ENCODE assay signal across 8 cellular contexts in the genomic region with DNA sequence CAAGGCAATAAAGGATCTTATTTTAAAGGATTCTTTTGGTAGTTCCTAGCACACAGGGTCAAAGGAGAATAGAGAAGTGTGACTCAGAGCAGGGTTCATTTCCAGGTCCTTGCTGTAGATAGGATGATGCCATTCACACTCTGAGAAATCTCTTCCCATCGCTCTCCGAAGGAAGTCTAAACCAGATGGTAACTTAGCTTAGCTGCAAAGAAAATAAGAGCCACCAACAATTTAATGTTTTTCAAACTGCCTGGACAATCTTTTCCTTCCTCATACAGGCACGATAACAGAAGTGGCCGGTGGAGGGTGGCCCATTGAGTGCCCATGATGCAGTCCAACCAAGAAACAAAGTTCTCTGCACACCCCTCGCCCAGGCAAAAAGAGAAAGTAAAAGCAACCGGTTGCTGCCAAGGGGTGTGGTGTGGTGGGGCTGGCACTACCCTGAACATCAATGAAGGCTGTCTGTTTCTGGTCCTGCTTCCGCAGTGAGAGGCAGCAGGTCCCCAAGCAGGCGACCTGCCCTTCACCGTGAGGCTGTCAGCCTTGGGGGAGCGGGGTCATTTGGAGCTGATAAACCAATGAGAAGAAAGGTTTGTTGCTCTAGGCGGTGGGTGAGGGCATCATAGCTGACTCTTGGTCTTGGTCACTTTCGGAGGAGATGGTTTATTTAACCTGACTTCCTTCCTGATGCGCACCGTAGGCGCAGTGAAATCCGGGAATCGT. TPM values are rescaled to one million over a fixed set of nuclear protein-coding genes. Genes with fewer than 3 reads are reported as not detected.
A peak's percentile ranks its signal among the peaks of the same experiment; 100 is the strongest.
DNase-seq lines count a peak whose midpoint lies in the region; ATAC-seq and TF ChIP-seq lines count a peak whose summit lies in the region.

No MANE protein-coding gene starts in this region.

- no peak for TF ChIP-seq CTCF in astrocyte of the spinal cord (IDR thresholded peaks at IDR 0.05; ENCODE audit: low read depth, low read length)
- TF ChIP-seq CTCF in lung (IDR thresholded peaks at IDR 0.05; ENCODE audit: control extremely low read depth, extremely low read depth), result no peak

- no peaks in the 10 kb centered on the region for H3K36me3 ChIP-seq in lung (ENCODE audit: control insufficient read depth in 2 of 2, insufficient read depth in 2 of 2, low read length in 2 of 2)

- peaks cover 0 to 10% of the 10 kb centered on the region in 2 donors for H3K4me1 ChIP-seq in lung (ENCODE audit: control insufficient read depth in 2 of 2, insufficient read depth in 2 of 2, low read length in 2 of 2)

- peak; percentile 37 for ATAC-seq in GM18517 (IDR thresholded peaks at IDR 0.05; ENCODE audit: unreplicated experiment)
- peak; percentile 15 for ATAC-seq in HG02938 (IDR thresholded peaks at IDR 0.05; ENCODE audit: unreplicated experiment)
- ATAC-seq in lung (ENCODE audit: insufficient read depth, low FRiP score), result peak; percentile 38

- DNase-seq in T follicular helper cell (ENCODE audit: low read depth) (peak; percentile 59), astrocyte of the spinal cord (ENCODE audit: low read depth, low spot score) (peak; percentile 23), lung (ENCODE audit: low spot score) (peak; percentile 40), NCI-H1436 (lab: John Stamatoyannopoulos, UW) (no peak), hepatic stellate cell (ENCODE audit: low spot score) (no peak)
- peak; percentile 18 to 23 for DNase-seq in stimulated activated CD8-positive, alpha-beta memory T cell treated with anti-CD3 and anti-CD28 coated beads, Interleukin-4, amount 100 ng/mL, for 1 hour (ENCODE audit: low read depth in 2 of 2, low spot score in 1 of 2)

- no peaks in the 10 kb centered on the region for H3K9me3 ChIP-seq in lung (ENCODE audit: control insufficient read depth in 2 of 2, insufficient read depth in 1 of 2, low read length in 1 of 2)

- no peaks in the 10 kb centered on the region for H3K27me3 ChIP-seq in lung (ENCODE audit: control insufficient read depth, insufficient read depth)

- H3K27ac ChIP-seq in lung (ENCODE audit: low read depth in 1 of 2, low read length in 1 of 2), result peak overlapping the region in 1 of 2 donors; percentile 62

- WGBS in lung, 2 donors, result 7 to 15% methylated on average over 17 of the region's 17 CpGs

- H3K4me3 ChIP-seq in astrocyte of the spinal cord (ENCODE audit: low read depth, low read length) (peak overlapping the region; percentile 17), lung (peak overlapping the region; percentile 44)

- in situ Hi-C loops in astrocyte of the spinal cord (cut with HindIII; ENCODE audit: low sequenced_read_pairs), result no loop called here

RNA-seq across cellular contexts. Expression of gene LY75, which starts 1.0 kb away (rescaled TPM):
- total RNA-seq in lung, result 10 to 100 TPM; 17.0 to 18.2 TPM
- polyA plus RNA-seq in lung, result 10 to 100 TPM in 1 of 2 donors, 1 to 10 TPM in 1; 2.0 to 10.8 TPM

Comparison
In these comparisons a context has a peak if more than half of its experiments do, and no peak if none do; other contexts are left out.
1. DNase-seq: peak in T follicular helper cell (single experiment), astrocyte of the spinal cord (single experiment), lung (single experiment) and stimulated activated CD8-positive, alpha-beta memory T cell treated with anti-CD3 and anti-CD28 coated beads, Interleukin-4, amount 100 ng/mL, for 1 hour (2 of 2); none in NCI-H1436 (single experiment) and hepatic stellate cell (single experiment).
2. Peak in every context shown above with its lines, with median percentiles within 50 percentile points of each other: ATAC-seq.